2 cellular contexts compared by ENCODE assay signal in the genomic region with DNA sequence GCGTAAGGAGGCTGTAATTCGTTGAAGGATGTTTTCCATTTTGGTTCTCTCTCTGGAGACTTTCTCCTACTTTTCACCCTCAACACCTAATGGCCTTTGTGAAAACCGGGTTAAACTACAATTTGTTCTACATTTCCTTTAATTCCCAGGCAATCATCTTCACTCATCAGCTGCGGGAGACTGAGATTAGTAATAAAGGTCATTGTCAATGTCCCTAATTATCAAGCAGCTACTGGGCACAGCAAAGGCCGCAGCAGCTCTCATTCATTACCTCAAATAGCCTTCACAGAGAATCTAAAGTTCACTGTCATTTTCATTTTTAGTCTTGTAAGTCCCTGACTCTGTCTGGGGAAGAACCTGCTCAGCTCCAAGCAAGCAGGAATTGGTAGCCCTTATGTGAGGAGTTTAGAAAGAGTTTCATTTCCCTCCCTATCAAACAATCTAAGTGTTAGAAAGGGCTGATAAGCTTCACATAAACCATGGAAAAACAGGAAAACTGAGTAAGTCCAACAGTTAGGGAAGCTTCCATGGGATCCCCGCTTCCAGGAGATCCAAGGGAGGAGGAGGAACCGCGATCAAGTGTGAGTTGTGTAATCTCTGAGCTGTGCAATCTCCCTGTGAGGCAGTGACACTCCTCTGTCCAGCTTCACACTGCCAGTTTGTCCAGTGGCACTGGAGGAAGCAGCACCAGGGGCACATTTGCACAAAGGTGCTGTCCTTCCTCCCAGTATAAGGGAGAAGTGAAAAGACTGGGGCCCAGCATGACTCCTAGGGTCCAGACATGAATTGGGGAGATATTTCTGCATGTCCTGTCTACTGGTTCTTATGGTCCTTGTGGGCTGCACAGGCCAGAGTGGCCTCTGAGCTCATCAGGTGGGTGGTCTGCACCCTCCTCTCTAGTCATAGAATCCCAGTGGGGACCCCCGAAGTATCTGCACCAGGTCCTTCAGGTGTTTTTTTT.
TF ChIP-seq lines count a peak whose summit lies in the region.

No MANE protein-coding gene starts in this region.

TF ChIP-seq in SK-N-SH, 30 proteins besides CTCF, POLR2A, EP300 and RAD21:
- TF ChIP-seq NFIC (IDR thresholded peaks at IDR 0.05; ENCODE audit: borderline replicate concordance) (no peak), RFX5 (IDR thresholded peaks at IDR 0.05; ENCODE audit: low read length) (no peak), FOXM1 (IDR thresholded peaks at IDR 0.05; ENCODE audit: low read depth) (no peak), TCF12 (IDR thresholded peaks at IDR 0.05) (no peak)
- TF ChIP-seq, protein P1, sequence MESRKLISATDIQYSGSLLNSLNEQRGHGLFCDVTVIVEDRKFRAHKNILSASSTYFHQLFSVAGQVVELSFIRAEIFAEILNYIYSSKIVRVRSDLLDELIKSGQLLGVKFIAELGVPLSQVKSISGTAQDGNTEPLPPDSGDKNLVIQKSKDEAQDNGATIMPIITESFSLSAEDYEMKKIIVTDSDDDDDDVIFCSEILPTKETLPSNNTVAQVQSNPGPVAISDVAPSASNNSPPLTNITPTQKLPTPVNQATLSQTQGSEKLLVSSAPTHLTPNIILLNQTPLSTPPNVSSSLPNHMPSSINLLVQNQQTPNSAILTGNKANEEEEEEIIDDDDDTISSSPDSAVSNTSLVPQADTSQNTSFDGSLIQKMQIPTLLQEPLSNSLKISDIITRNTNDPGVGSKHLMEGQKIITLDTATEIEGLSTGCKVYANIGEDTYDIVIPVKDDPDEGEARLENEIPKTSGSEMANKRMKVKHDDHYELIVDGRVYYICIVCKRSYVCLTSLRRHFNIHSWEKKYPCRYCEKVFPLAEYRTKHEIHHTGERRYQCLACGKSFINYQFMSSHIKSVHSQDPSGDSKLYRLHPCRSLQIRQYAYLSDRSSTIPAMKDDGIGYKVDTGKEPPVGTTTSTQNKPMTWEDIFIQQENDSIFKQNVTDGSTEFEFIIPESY (IDR thresholded peaks at IDR 0.05; ENCODE audit: borderline replicate concordance, low read depth), result no peak

TF ChIP-seq in SK-N-SH treated with all-trans-retinoic acid at 6 μM for 48 hours, 23 proteins besides CTCF, POLR2A, EP300 and RAD21:
- TF ChIP-seq ISL1 (CRISPR knock-in tag; IDR thresholded peaks at IDR 0.05), result no peak
- TF ChIP-seq PPARA (CRISPR knock-in tag; IDR thresholded peaks at IDR 0.05; ENCODE audit: borderline replicate concordance), result no peak
- no peak for TF ChIP-seq ZC3H10 (CRISPR knock-in tag; IDR thresholded peaks at IDR 0.05)
- no peak for TF ChIP-seq BACH2 (CRISPR knock-in tag; IDR thresholded peaks at IDR 0.05; ENCODE audit: borderline replicate concordance)
- TF ChIP-seq SNAI2 (CRISPR knock-in tag; IDR thresholded peaks at IDR 0.05), result no peak
- no peak for TF ChIP-seq OSR1 (CRISPR knock-in tag; IDR thresholded peaks at IDR 0.05)
- TF ChIP-seq ZNF565 (CRISPR knock-in tag; conservative IDR thresholded peaks at IDR 0.05; ENCODE audit: low read depth), result no peak
- no peak for TF ChIP-seq TOX (CRISPR knock-in tag; IDR thresholded peaks at IDR 0.05; ENCODE audit: borderline replicate concordance)
